Comparison of ENCODE assay signal across 30 cellular contexts in the genomic region with DNA sequence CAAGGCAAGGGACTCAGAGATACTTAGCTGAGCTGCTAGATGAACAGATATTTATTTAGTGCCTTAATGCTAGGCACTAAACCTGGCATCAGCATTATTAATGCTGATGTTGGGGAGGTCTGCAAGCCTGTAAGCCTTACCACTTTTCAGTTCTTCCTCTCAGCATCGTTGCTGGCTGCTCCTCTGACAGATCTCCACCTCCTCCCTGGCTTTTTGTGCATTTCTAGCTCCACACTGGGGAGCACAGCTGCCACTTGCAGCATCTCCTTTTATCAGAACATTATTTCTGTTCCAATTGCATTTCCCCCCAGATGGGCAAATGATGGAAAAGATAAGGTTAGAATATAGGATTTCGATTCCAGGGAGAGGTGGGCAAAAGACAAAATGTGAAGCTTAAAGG. TPM values are rescaled to one million over a fixed set of nuclear protein-coding genes. Genes with fewer than 3 reads are reported as not detected.
DNase-seq lines count a peak whose midpoint lies in the region; ATAC-seq, FAIRE-seq and TF ChIP-seq lines count a peak whose summit lies in the region.
"Had no signal": no experiment of that assay in that cellular context is flagged by ENCODE, and none has a peak within 500 bp of the region (broad histone marks: within the 10 kb centered on the region; RNA-seq: fewer than 3 reads in every experiment).

No MANE protein-coding gene starts in this region.

- H2AK5ac ChIP-seq in IMR-90 (ENCODE audit: low read depth, low read length), result no peak overlapping the region

- H3K9me3 ChIP-seq in IMR-90 (ENCODE audit: control insufficient read depth, insufficient read depth, low read length), result no peaks in the 10 kb centered on the region
- H3K9me3 ChIP-seq in T-helper 17 cell (ENCODE audit: control insufficient read depth, low read length, poor library complexity, severe bottlenecking), result no peaks in the 10 kb centered on the region
- H3K9me3 ChIP-seq: BE2C, BLaER1 had no signal

- CTCF ChIA-PET in IMR-90 (lab: Yijun Ruan, JAX), result no interaction called here

- TF ChIP-seq CTCF in IMR-90 (conservative IDR thresholded peaks at IDR 0.05; ENCODE audit: low read depth, low read length) (no peak), neural crest cell (conservative IDR thresholded peaks at IDR 0.05) (no peak)

- ATAC-seq in IMR-90 (ENCODE audit: low read depth) (no peak), T-helper 17 cell (no peak), HG02884 (IDR thresholded peaks at IDR 0.05; ENCODE audit: unreplicated experiment) (no peak)
- ATAC-seq: GM12878 had no signal

- no peak overlapping the region for H3K27ac ChIP-seq in IMR-90 (ENCODE audit: insufficient read depth, low read length)
- H3K27ac ChIP-seq: 22Rv1, BLaER1 had no signal

- no peaks in the 10 kb centered on the region for H4K20me1 ChIP-seq in IMR-90 (ENCODE audit: insufficient read depth, low read length)
- H4K20me1 ChIP-seq: BLaER1 had no signal

- WGBS in IMR-90 (ENCODE audit: extremely low coverage in 2 of 2, insufficient read length in 1 of 2), 2 experiments, result no CpG with 5 or more reads among the region's 2 CpGs

- no peak overlapping the region for H3K23ac ChIP-seq in IMR-90 (ENCODE audit: low read depth, low read length)

- POLR2A ChIA-PET in IMR-90 (lab: Charles Lee; ENCODE audit: unreplicated experiment), result no interaction called here

- H3K4me3 Mint-ChIP-seq in T-helper 17 cell, result no peak overlapping the region
- H3K4me3 Mint-ChIP-seq in neural crest cell, result no peak overlapping the region
- H3K4me3 Mint-ChIP-seq: CD4-positive, alpha-beta memory T cell; CD4-positive, CD25-positive, alpha-beta regulatory T cell; CD8-positive, alpha-beta memory T cell had no signal

- H3K27me3 Mint-ChIP-seq in T-helper 17 cell (peaks cover 54% of the 10 kb centered on the region), neural crest cell (ENCODE audit: low read depth) (no peaks in the 10 kb centered on the region)

- FAIRE-seq in frontal cortex (lab: Jason Lieb, UNC), result no peak
- FAIRE-seq: A204.1, GM12878, GM12892, GM18507 had no signal

- dilution Hi-C loops in IMR-90 (cut with HindIII; ENCODE audit: low sequenced_read_pairs, unreplicated experiment), result no loop called here

- intact Hi-C loops in IMR-90 (cut with micrococcal nuclease), result no loop called here

- H4K91ac ChIP-seq in IMR-90 (ENCODE audit: insufficient read depth, low read depth, low read length), result no peak overlapping the region

- H4K8ac ChIP-seq in IMR-90 (ENCODE audit: low read depth in 2 of 2, low read length in 2 of 2), result no peak overlapping the region

- no peaks in the 10 kb centered on the region for H3K79me1 ChIP-seq in IMR-90 (ENCODE audit: low read depth in 1 of 2, low read length in 2 of 2)

- H3K4ac ChIP-seq in IMR-90 (ENCODE audit: low read depth, low read length), result no peak overlapping the region

- H3K9me3 Mint-ChIP-seq in neural crest cell, result no peaks in the 10 kb centered on the region
- H3K9me3 Mint-ChIP-seq: CD4-positive, alpha-beta memory T cell; CD8-positive, alpha-beta memory T cell had no signal

- H3K36me3 Mint-ChIP-seq in T-helper 17 cell (ENCODE audit: low read depth) (peaks cover 4% of the 10 kb centered on the region), neural crest cell (ENCODE audit: low read depth) (no peaks in the 10 kb centered on the region)
- H3K36me3 Mint-ChIP-seq: CD14-positive monocyte; CD4-positive, alpha-beta memory T cell; CD4-positive, CD25-positive, alpha-beta regulatory T cell had no signal

- no peak overlapping the region for H3K56ac ChIP-seq in IMR-90 (ENCODE audit: extremely low read depth, insufficient read depth, low read length)

- H3K36me3 ChIP-seq in IMR-90 (ENCODE audit: control insufficient read depth, insufficient read depth, low read length), result no peaks in the 10 kb centered on the region
- H3K36me3 ChIP-seq: BE2C, BLaER1 had no signal

- no peaks in the 10 kb centered on the region for H3K9me1 ChIP-seq in IMR-90 (ENCODE audit: insufficient read depth, low read length)

- BruUV-seq in IMR-90 (replicated peaks; lab: Mats Ljungman, UMichigan), result no TSS peak

- H3K4me3 ChIP-seq in IMR-90 (ENCODE audit: insufficient read depth, low read depth, low read length), result no peak overlapping the region
- H3K4me3 ChIP-seq: BLaER1, GM12878 had no signal

- H2BK5ac ChIP-seq in IMR-90 (ENCODE audit: low read depth, low read length, poor library complexity, severe bottlenecking), result no peak overlapping the region

- in situ Hi-C loops in IMR-90 (cut with MboI; ENCODE audit: low sequenced_read_pairs), result no loop called here

- no peak overlapping the region for H2BK120ac ChIP-seq in IMR-90 (ENCODE audit: low read depth, low read length)

- TF ChIP-seq RAD21 in IMR-90 (IDR thresholded peaks at IDR 0.05; ENCODE audit: low read length), result no peak

- H2AFZ ChIP-seq in IMR-90 (replicated peaks; ENCODE audit: low read length, poor library complexity), result peak overlapping the region; percentile 24

- H2BK15ac ChIP-seq in IMR-90 (ENCODE audit: low read depth, low read length), result no peak overlapping the region

- H3K14ac ChIP-seq in IMR-90 (replicated peaks; ENCODE audit: low read depth, low read length), result no peak overlapping the region

- H2AK9ac ChIP-seq in IMR-90 (replicated peaks; ENCODE audit: low read depth, low read length, poor library complexity), result no peak overlapping the region

- no peak overlapping the region for H2BK20ac ChIP-seq in IMR-90 (ENCODE audit: low read depth, low read length)

- no peaks in the 10 kb centered on the region for H3K27me3 ChIP-seq in IMR-90 (ENCODE audit: control insufficient read depth, insufficient read depth, low read length)
- H3K27me3 ChIP-seq: BE2C, BLaER1 had no signal

- H3K9ac ChIP-seq in IMR-90 (ENCODE audit: low read depth, low read length), result no peak overlapping the region
- H3K9ac ChIP-seq: BLaER1 had no signal

- H3K4me2 ChIP-seq in IMR-90 (ENCODE audit: low read depth, low read length), result no peak overlapping the region
- H3K4me2 ChIP-seq: BLaER1 had no signal

- DNase-seq in IMR-90, result no peak
- DNase-seq in T-helper 17 cell, result no peak
- DNase-seq in neural crest cell (ENCODE audit: low read depth, low spot score), result no peak
- DNase-seq in SHP77 treated with DMSO at 0.1 percent for 48 hours (lab: John Stamatoyannopoulos, UW), result no peak
- no peak for DNase-seq in frontal cortex (ENCODE audit: low spot score in 2 of 2)
- DNase-seq: ACHN; BE2C; C1 segment of cervical spinal cord; CD4-positive, alpha-beta memory T cell; CD4-positive, CD25-positive, alpha-beta regulatory T cell; CD8-positive, alpha-beta memory T cell; COR-L47; DMS 273 treated with DMSO at 0.1 percent for 48 hours; DMS153; DMS53; DMS79; DND-41; EL; GDM1 had no signal

- no peaks in the 10 kb centered on the region for H3K4me1 ChIP-seq in IMR-90 (ENCODE audit: control insufficient read depth, insufficient read depth, low read length)
- H3K4me1 ChIP-seq: BE2C, BLaER1 had no signal

- H3K27ac Mint-ChIP-seq in T-helper 17 cell, result peak overlapping the region; percentile 62
- H3K27ac Mint-ChIP-seq in neural crest cell (ENCODE audit: unreplicated experiment), result peak overlapping the region; percentile 51
- H3K27ac Mint-ChIP-seq: CD14-positive monocyte; CD4-positive, alpha-beta memory T cell; CD4-positive, CD25-positive, alpha-beta regulatory T cell had no signal

- H3K4me1 Mint-ChIP-seq in T-helper 17 cell, result peaks cover 10% of the 10 kb centered on the region
- H3K4me1 Mint-ChIP-seq in neural crest cell, result peaks cover 15% of the 10 kb centered on the region
- H3K4me1 Mint-ChIP-seq: CD4-positive, CD25-positive, alpha-beta regulatory T cell had no signal

- no peak overlapping the region for H4K5ac ChIP-seq in IMR-90 (ENCODE audit: low read depth, low read length)

- H3K18ac ChIP-seq in IMR-90 (ENCODE audit: low read depth, low read length), result no peak overlapping the region

- no peak for TF ChIP-seq POLR2A in IMR-90 (IDR thresholded peaks at IDR 0.05; ENCODE audit: low read depth, low read length)

TF ChIP-seq in IMR-90, 13 proteins besides CTCF, POLR2A, EP300 and RAD21:
- TF ChIP-seq RCOR1 (IDR thresholded peaks at IDR 0.05; ENCODE audit: insufficient replicate concordance, low read length) (no peak), FOS (IDR thresholded peaks at IDR 0.05; ENCODE audit: low read depth, low read length) (no peak), NFE2L2 (IDR thresholded peaks at IDR 0.05; ENCODE audit: low read depth, low read length) (no peak), MXI1 (IDR thresholded peaks at IDR 0.05; ENCODE audit: borderline replicate concordance, low read depth, low read length) (no peak), MAZ (IDR thresholded peaks at IDR 0.05; ENCODE audit: borderline replicate concordance, low read depth, low read length) (no peak), SMC3 (IDR thresholded peaks at IDR 0.05; ENCODE audit: low read depth, low read length) (no peak), MAFK (IDR thresholded peaks at IDR 0.05; ENCODE audit: low read depth, low read length) (no peak), CHD1 (IDR thresholded peaks at IDR 0.05; ENCODE audit: low read depth, low read length) (no peak), BHLHE40 (IDR thresholded peaks at IDR 0.05; ENCODE audit: low read depth, low read length) (no peak)
- TF ChIP-seq, protein P1, sequence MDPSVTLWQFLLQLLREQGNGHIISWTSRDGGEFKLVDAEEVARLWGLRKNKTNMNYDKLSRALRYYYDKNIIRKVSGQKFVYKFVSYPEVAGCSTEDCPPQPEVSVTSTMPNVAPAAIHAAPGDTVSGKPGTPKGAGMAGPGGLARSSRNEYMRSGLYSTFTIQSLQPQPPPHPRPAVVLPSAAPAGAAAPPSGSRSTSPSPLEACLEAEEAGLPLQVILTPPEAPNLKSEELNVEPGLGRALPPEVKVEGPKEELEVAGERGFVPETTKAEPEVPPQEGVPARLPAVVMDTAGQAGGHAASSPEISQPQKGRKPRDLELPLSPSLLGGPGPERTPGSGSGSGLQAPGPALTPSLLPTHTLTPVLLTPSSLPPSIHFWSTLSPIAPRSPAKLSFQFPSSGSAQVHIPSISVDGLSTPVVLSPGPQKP (IDR thresholded peaks at IDR 0.05; ENCODE audit: borderline replicate concordance, low read depth, low read length), result no peak
- TF ChIP-seq, protein P2, sequence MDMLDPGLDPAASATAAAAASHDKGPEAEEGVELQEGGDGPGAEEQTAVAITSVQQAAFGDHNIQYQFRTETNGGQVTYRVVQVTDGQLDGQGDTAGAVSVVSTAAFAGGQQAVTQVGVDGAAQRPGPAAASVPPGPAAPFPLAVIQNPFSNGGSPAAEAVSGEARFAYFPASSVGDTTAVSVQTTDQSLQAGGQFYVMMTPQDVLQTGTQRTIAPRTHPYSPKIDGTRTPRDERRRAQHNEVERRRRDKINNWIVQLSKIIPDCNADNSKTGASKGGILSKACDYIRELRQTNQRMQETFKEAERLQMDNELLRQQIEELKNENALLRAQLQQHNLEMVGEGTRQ (IDR thresholded peaks at IDR 0.05; ENCODE audit: low read depth, low read length), result no peak

RNA-seq across cellular contexts. Expression of a gene that starts 34.8 kb away (rescaled TPM):
- total RNA-seq in IMR-90 (2012; rRNA removed) (not detected in 2 replicates), T-helper 17 cell (not detected), neural crest cell (1.3 and 1.5 TPM in 2 replicates), frontal cortex (64.4 TPM)
- not detected in 2 replicates for polyA plus RNA-seq in IMR-90 (2012; rRNA removed)
- polyA plus RNA-seq in IMR-90 (2012; cell fraction: cytosol; rRNA removed), result not detected in 2 replicates
- polyA plus RNA-seq in IMR-90 (2012; cell fraction: nucleus; rRNA removed; ENCODE audit: low replicate concordance), result not detected in 2 replicates
- total RNA-seq: A673; CD4-positive, alpha-beta memory T cell; CD4-positive, CD25-positive, alpha-beta regulatory T cell; CD8-positive, alpha-beta memory T cell; G401 had no signal
- polyA plus RNA-seq: AG04450; CD14-positive monocyte; CD4-positive, alpha-beta memory T cell; CD4-positive, CD25-positive, alpha-beta regulatory T cell; CD8-positive, alpha-beta memory T cell had no signal

Comparison
In these comparisons a context has a peak if more than half of its experiments do, and no peak if none do; other contexts are left out.
1. RNA of a gene that starts 34.8 kb away (total RNA-seq): 64.4 TPM in frontal cortex (single experiment); 1.3 to 1.5 TPM in neural crest cell, not detected in IMR-90 and not detected in T-helper 17 cell; every median in the first group is over 10 times any median in the second.